ENCODE assay signal across 8 cellular contexts in the genomic region with DNA sequence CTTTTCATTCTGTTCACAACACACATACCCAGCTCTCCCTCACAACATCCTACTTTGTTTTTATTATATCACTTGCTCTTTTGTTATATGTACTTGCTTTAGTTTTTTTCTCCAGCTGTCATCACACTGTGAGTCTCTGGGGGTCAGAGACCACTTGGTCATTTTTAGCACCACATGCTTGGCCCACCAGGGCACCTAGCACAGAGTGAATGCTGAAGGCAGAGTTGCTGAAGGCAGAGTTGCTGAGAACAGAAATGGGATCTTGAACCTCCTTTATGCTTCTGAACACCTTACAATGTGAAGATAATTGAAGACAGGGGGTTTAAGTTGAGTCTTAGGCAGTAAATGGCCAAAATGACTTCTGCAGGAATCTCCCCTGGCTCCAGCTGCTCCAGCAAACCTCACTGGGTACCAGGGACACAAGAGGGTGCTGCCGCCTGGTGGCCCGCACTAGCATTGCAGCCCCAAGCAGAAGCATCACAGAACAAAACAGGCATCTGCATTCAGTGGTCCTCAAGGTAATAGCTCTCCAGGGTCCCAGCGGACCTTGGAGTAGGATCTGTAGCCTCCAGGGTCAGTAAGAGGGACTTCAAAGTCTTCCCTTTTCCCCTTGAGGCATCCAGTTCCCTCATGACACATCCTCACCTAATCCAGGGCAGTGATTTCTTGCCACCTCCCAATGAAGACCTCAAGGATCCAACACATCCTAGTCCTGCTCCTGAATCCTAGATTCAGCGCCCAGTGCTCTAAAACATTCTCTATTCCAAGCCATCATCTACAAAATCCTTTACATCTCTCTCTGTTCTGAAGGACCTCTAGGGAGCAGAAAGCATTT.
DNase-seq lines count a peak whose midpoint lies in the region; ATAC-seq and TF ChIP-seq lines count a peak whose summit lies in the region.

No MANE protein-coding gene starts in this region.

- H3K9me3 Mint-ChIP-seq in activated naive CD8-positive, alpha-beta T cell treated with anti-CD3 and anti-CD28 coated beads for 36 hours, result peaks cover 17% of the 10 kb centered on the region
- H3K9me3 Mint-ChIP-seq in mesothelial cell of epicardium, result peaks cover 65% of the 10 kb centered on the region

- H3K4me3 Mint-ChIP-seq in activated naive CD8-positive, alpha-beta T cell treated with anti-CD3 and anti-CD28 coated beads for 36 hours, result no peak overlapping the region
- H3K4me3 Mint-ChIP-seq in mesothelial cell of epicardium, result no peak overlapping the region

- peak; percentile 56 for TF ChIP-seq CTCF in mesothelial cell of epicardium (IDR thresholded peaks at IDR 0.05; ENCODE audit: unreplicated experiment)

- H3K4me1 Mint-ChIP-seq in activated naive CD8-positive, alpha-beta T cell treated with anti-CD3 and anti-CD28 coated beads for 36 hours, result no peaks in the 10 kb centered on the region
- no peaks in the 10 kb centered on the region for H3K4me1 Mint-ChIP-seq in mesothelial cell of epicardium

- no peaks in the 10 kb centered on the region for H3K36me3 Mint-ChIP-seq in activated naive CD8-positive, alpha-beta T cell treated with anti-CD3 and anti-CD28 coated beads for 36 hours
- no peaks in the 10 kb centered on the region for H3K36me3 Mint-ChIP-seq in mesothelial cell of epicardium

- in situ Hi-C loops in G401 (cut with HindIII; ENCODE audit: low sequenced_read_pairs), result no loop called here

- no peaks in the 10 kb centered on the region for H3K27me3 Mint-ChIP-seq in activated naive CD8-positive, alpha-beta T cell treated with anti-CD3 and anti-CD28 coated beads for 36 hours
- H3K27me3 Mint-ChIP-seq in mesothelial cell of epicardium (ENCODE audit: low read depth), result no peaks in the 10 kb centered on the region

- no peak overlapping the region for H3K27ac Mint-ChIP-seq in activated naive CD8-positive, alpha-beta T cell treated with anti-CD3 and anti-CD28 coated beads for 36 hours
- H3K27ac Mint-ChIP-seq in mesothelial cell of epicardium, result no peak overlapping the region

- ATAC-seq in HG02610 (IDR thresholded peaks at IDR 0.05; ENCODE audit: unreplicated experiment) (peak; percentile 56), GM21723 (IDR thresholded peaks at IDR 0.05; ENCODE audit: unreplicated experiment) (no peak), HG02981 (IDR thresholded peaks at IDR 0.05; ENCODE audit: unreplicated experiment) (no peak)

- DNase-seq in NCI-H2029 (lab: John Stamatoyannopoulos, UW) (peak; percentile 33), NCI-H2029 treated with DMSO at 0.1 percent for 48 hours (lab: John Stamatoyannopoulos, UW) (no peak), mesothelial cell of epicardium (ENCODE audit: low spot score in 2 of 2, unreplicated experiment in 2 of 2) (no peak), G401 (ENCODE audit: low spot score) (no peak)
- DNase-seq in activated naive CD8-positive, alpha-beta T cell treated with anti-CD3 and anti-CD28 coated beads for 36 hours, result peak; percentile 8

Comparison
In these comparisons a context has a peak if more than half of its experiments do, and no peak if none do; other contexts are left out.
1. DNase-seq: peak in NCI-H2029 (single experiment) and activated naive CD8-positive, alpha-beta T cell treated with anti-CD3 and anti-CD28 coated beads for 36 hours (single experiment); none in NCI-H2029 treated with DMSO at 0.1 percent for 48 hours (single experiment), mesothelial cell of epicardium (0 of 2) and G401 (single experiment).